Comparison of ENCODE assay signal across 8 cellular contexts in the genomic region with DNA sequence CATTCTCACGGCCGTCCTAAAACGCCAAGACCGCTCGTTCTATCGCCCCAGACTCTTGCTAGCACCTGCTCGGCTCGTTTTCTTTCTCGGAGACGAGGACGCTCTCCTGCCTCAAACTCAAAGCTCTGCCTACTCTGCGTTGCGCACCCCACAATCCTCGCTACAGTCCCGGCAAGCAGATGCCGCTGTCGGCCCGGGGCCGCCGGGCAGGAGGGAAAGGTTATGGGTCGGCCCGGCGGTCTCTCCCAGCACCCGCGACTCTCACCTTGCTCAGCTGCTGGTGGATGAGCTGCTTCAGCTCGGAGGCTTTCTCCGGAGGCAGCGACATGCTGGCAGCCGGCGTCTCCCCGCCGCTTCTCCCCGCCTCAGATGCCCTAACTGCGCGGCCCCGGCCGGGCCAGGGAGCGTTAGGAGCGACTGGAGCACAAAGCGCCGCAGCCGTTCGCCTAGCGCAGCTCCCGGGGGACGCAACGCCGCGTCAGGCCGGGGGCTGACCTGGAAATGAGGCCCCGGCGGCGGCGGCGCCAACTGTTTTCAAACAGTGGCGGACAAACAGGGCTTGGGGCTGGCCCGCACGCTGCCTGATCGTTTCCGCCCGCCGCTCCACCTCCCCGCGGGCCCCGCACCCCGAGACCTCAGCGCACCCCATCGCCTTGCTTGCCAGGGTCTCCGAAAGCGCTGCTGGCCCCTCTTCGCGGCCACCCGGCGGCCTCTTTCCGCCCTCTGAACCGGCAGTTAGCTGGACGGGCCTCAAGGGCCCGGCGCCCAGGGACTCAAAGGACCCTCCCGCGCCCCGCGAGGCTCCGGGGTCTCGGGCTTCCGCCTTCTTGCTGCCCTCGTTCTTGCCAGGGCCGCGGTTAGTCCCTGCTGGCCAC. TPM values are rescaled to one million over a fixed set of nuclear protein-coding genes. Genes with fewer than 3 reads are reported as not detected.
DNase-seq lines count a peak whose midpoint lies in the region; ATAC-seq and TF ChIP-seq lines count a peak whose summit lies in the region.

A gene with protein sequence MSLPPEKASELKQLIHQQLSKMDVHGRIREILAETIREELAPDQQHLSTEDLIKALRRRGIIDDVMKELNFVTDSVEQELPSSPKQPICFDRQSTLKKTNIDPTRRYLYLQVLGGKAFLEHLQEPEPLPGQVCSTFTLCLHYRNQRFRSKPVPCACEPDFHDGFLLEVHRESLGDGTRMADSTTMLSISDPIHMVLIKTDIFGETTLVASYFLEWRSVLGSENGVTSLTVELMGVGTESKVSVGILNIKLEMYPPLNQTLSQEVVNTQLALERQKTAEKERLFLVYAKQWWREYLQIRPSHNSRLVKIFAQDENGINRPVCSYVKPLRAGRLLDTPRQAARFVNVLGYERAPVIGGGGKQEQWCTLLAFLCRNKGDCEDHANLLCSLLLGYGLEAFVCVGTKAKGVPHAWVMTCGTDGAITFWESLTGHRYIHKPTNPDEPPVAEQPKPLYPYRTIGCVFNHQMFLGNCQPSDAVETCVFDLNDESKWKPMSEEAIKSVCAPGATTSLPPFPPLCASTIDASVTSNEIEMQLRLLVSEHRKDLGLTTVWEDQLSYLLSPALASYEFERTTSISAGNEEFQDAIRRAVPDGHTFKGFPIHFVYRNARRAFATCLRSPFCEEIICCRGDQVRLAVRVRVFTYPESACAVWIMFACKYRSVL (minus strand): TSS at position 503 of the 875 bp plus-strand sequence. CDS start 175 bp downstream, at position 328.
A gene with protein sequence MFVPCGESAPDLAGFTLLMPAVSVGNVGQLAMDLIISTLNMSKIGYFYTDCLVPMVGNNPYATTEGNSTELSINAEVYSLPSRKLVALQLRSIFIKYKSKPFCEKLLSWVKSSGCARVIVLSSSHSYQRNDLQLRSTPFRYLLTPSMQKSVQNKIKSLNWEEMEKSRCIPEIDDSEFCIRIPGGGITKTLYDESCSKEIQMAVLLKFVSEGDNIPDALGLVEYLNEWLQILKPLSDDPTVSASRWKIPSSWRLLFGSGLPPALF (plus strand): TSS at position 822 of the 875 bp plus-strand sequence. CDS start 66 bp downstream, outside the sequence.

- TF ChIP-seq CTCF in AG04450 (IDR thresholded peaks at IDR 0.05; ENCODE audit: low read depth, low read length) (no peak), cardiac fibroblast (IDR thresholded peaks at IDR 0.05; ENCODE audit: low read depth, low read length) (no peak)

- DNase-seq in AG04450 (ENCODE audit: low read depth, low spot score) (peak; percentile 46), NCI-H446 (lab: John Stamatoyannopoulos, UW) (peak; percentile 58 to 85), cardiac fibroblast (ENCODE audit: low read depth in 2 of 2) (peak; percentile 94 to 95), islet precursor cell (peak; percentile 92)
- DNase-seq in activated CD4-positive, CD25-positive, alpha-beta regulatory T cell (lab: John Stamatoyannopoulos, UW): peak; percentile 70 to 74 (median 70)
- DNase-seq in stimulated activated CD4-positive, alpha-beta T cell treated with anti-CD3 and anti-CD28 coated beads, Interleukin-12 subunit alpha, Interleukin-12 subunit beta, amount 100 ng/mL, for 4 hours: peak; percentile 77

- no peaks in the 10 kb centered on the region for H3K27me3 ChIP-seq in AG04450 (ENCODE audit: control insufficient read depth, insufficient read depth, low read length)

- CTCF ChIA-PET in AG04450 (lab: Charles Lee): interaction anchor here (1.0 to 2.3 kb wide), 3 partner anchors 11 to 311 kb away, joined by 3 to 11 read pairs (median 5); no protein-coding TSS in a partner anchor

- no peaks in the 10 kb centered on the region; the same call in 1 of the 2 replicates for H3K9me3 ChIP-seq in AG04450 (ENCODE audit: control insufficient read depth, insufficient read depth, low read length)

- POLR2A ChIA-PET in AG04450 (lab: Yijun Ruan, JAX): interaction anchor here (0.6 to 1.6 kb wide), 7 partner anchors 23 to 325 kb away, joined by 3 to 14 read pairs (median 4); a partner anchor contains a TSS

- peak within 1 kb of the TSS; percentile 93 for H3K27ac ChIP-seq in AG04450 (ENCODE audit: low read depth, low read length)

- ATAC-seq in GM18873 (IDR thresholded peaks at IDR 0.05; ENCODE audit: low FRiP score, unreplicated experiment) (peak; percentile 71), HG03108 (IDR thresholded peaks at IDR 0.05; ENCODE audit: unreplicated experiment) (peak; percentile 80)

- H3K4me3 ChIP-seq in AG04450 (ENCODE audit: low read depth, low read length) (peak within 1 kb of the TSS; percentile 90), cardiac fibroblast (replicated peaks in 1 of 2; ENCODE audit: low read depth in 2 of 2, low read length in 2 of 2) (peak within 1 kb of the TSS; percentile 91 to 95)

RNA-seq across cellular contexts. Expression of the first gene that starts in this region (rescaled TPM):
- polyA plus RNA-seq in AG04450 (2011; rRNA removed): 5.6 and 7.6 TPM in 2 replicates
- 4.0 and 6.3 TPM in 2 replicates for polyA minus RNA-seq in AG04450 (2011; rRNA and poly(A)+ RNA removed)

RNA-seq across cellular contexts. Expression of the second gene that starts in this region (rescaled TPM):
- polyA plus RNA-seq in AG04450 (2011; rRNA removed): 79.4 and 96.2 TPM in 2 replicates
- polyA minus RNA-seq in AG04450 (2011; rRNA and poly(A)+ RNA removed): 34.9 and 38.3 TPM in 2 replicates

Comparison
In these comparisons a context has a peak if more than half of its experiments do, and no peak if none do; other contexts are left out.
1. Peak in every context shown above with its lines: DNase-seq, ATAC-seq, H3K4me3 ChIP-seq and H3K27ac ChIP-seq.